Comparison of ENCODE assay signal across 27 cellular contexts in the genomic region with DNA sequence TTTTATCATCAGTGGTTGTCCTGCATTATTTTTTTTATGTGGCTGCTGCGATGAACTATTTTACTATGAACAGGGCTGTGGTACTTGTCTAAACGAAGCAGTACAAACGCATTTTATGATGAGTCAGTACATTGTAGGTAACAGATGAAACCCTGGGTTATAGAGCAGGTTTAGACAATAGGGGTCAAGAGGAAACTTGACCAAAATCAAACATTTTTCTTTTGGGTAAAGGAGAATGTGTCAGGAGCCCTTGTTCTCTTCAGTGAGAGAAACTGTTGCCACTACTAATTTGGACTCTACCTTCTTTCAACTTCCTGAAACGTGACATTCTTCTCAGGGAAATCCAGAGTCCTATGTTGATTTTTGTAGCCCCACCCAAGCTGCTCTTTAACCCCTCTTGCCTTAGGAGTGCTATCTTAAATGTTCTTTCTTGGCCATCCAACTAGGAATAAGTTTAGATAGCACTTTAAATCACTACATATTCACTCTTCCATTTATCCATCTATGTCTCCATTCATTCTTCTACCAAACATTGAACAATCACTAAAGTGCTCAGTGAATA.
"Had no signal": no experiment of that assay in that cellular context is flagged by ENCODE, and none has a peak within 500 bp of the region (broad histone marks: within the 10 kb centered on the region; RNA-seq: fewer than 3 reads in every experiment).

No MANE protein-coding gene starts in this region.

- H3K27me3 Mint-ChIP-seq: activated naive CD8-positive, alpha-beta T cell treated with anti-CD3 and anti-CD28 coated beads for 36 hours; dendritic cell treated with granulocyte-macrophage colony-stimulating factor and Interleukin-4, amounts not matched to agents 40 ng/mL and 50 ng/mL, for 4 days; natural killer cell treated with Interleukin-12 subunit alpha and Interleukin-12 subunit beta and Interleukin-15 and Interleukin-18, amount 100 ng/mL, for 72 hours had no signal

- H3K4me2 ChIP-seq: smooth muscle cell had no signal

- H3K9me3 Mint-ChIP-seq: activated T-helper 1 cell treated with anti-CD3 and anti-CD28 coated beads, Interleukin-12 subunit alpha, Interleukin-12 subunit beta, Interleukin-2, Interleukin-4 antibody, amounts not matched to agents 30 ng/mL and 10 ng/mL and 1 ng/mL, durations not matched to agents 14 hours and 24 hours and 36 hours had no signal

- H3K4me1 ChIP-seq: adrenal gland, ascending aorta, gastrocnemius medialis, tibial nerve had no signal

- H3K27ac ChIP-seq: adrenal gland, ascending aorta, brain microvascular endothelial cell, epithelial cell of prostate, gastrocnemius medialis, tibial nerve had no signal

- H3K4me3 Mint-ChIP-seq: activated CD4-positive, alpha-beta T cell treated with anti-CD3 and anti-CD28 coated beads for 36 hours; activated naive CD4-positive, alpha-beta T cell treated with anti-CD3 and anti-CD28 coated beads for 36 hours; activated naive CD8-positive, alpha-beta T cell treated with anti-CD3 and anti-CD28 coated beads for 36 hours; activated T-helper 1 cell treated with anti-CD3 and anti-CD28 coated beads, Interleukin-12 subunit alpha, Interleukin-12 subunit beta, Interleukin-2, Interleukin-4 antibody, amounts not matched to agents 30 ng/mL and 10 ng/mL and 1 ng/mL, durations not matched to agents 14 hours and 24 hours and 36 hours; dendritic cell treated with granulocyte-macrophage colony-stimulating factor and Interleukin-4, amounts not matched to agents 40 ng/mL and 50 ng/mL, for 4 days; endodermal cell; mesothelial cell of epicardium; natural killer cell treated with Interleukin-12 subunit alpha and Interleukin-12 subunit beta and Interleukin-15 and Interleukin-18, amount 100 ng/mL, for 72 hours; T-helper 2 cell treated with Interferon-gamma antibody and Interleukin-4, amounts not matched to agents 5 μg/mL and 100 μg/mL, for 36 hours had no signal

- H3K36me3 Mint-ChIP-seq: activated naive CD8-positive, alpha-beta T cell treated with anti-CD3 and anti-CD28 coated beads for 36 hours; natural killer cell treated with Interleukin-12 subunit alpha and Interleukin-12 subunit beta and Interleukin-15 and Interleukin-18, amount 100 ng/mL, for 72 hours had no signal

- FAIRE-seq: islet of Langerhans had no signal

- ATAC-seq: activated CD4-positive, alpha-beta T cell treated with anti-CD3 and anti-CD28 coated beads for 36 hours; gastrocnemius medialis; left ventricle myocardium superior; natural killer cell treated with Interleukin-12 subunit alpha and Interleukin-12 subunit beta and Interleukin-15 and Interleukin-18, amount 100 ng/mL, for 72 hours; sciatic nerve had no signal

- DNase-seq: activated CD4-positive, alpha-beta T cell treated with anti-CD3 and anti-CD28 coated beads for 36 hours; activated CD4-positive, CD25-positive, alpha-beta regulatory T cell; activated effector memory CD4-positive, alpha-beta T cell treated with anti-CD3 and anti-CD28 coated beads, Interleukin-2, amount 50 U/mL, for 16 hours; activated naive CD4-positive, alpha-beta T cell treated with anti-CD3 and anti-CD28 coated beads for 36 hours; activated naive CD8-positive, alpha-beta T cell treated with anti-CD3 and anti-CD28 coated beads for 36 hours; adrenal gland; brain microvascular endothelial cell; caudate nucleus; endodermal cell; gastrocnemius medialis; glutamatergic neuron; left ventricle myocardium superior; posterior cingulate gyrus; stimulated activated CD4-positive, alpha-beta T cell treated with anti-CD3 and anti-CD28 coated beads, Interleukin-1b, Interleukin-23, amount 100 ng/mL, for 48 hours; stimulated activated naive CD4-positive, alpha-beta T cell; T-helper 1 cell had no signal

- H3K27ac Mint-ChIP-seq: activated CD4-positive, alpha-beta T cell treated with anti-CD3 and anti-CD28 coated beads for 36 hours; activated naive CD4-positive, alpha-beta T cell treated with anti-CD3 and anti-CD28 coated beads for 36 hours; activated naive CD8-positive, alpha-beta T cell treated with anti-CD3 and anti-CD28 coated beads for 36 hours; activated T-helper 1 cell treated with anti-CD3 and anti-CD28 coated beads, Interleukin-12 subunit alpha, Interleukin-12 subunit beta, Interleukin-2, Interleukin-4 antibody, amounts not matched to agents 30 ng/mL and 10 ng/mL and 1 ng/mL, durations not matched to agents 14 hours and 24 hours and 36 hours; dendritic cell treated with granulocyte-macrophage colony-stimulating factor and Interleukin-4, amounts not matched to agents 40 ng/mL and 50 ng/mL, for 4 days; endodermal cell; mesothelial cell of epicardium; natural killer cell treated with Interleukin-12 subunit alpha and Interleukin-12 subunit beta and Interleukin-15 and Interleukin-18, amount 100 ng/mL, for 72 hours; T-helper 2 cell treated with Interferon-gamma antibody and Interleukin-4, amounts not matched to agents 5 μg/mL and 100 μg/mL, for 36 hours had no signal

- H3K36me3 ChIP-seq: adrenal gland, ascending aorta, brain microvascular endothelial cell, gastrocnemius medialis, tibial nerve had no signal

- H3K27me3 ChIP-seq: adrenal gland, ascending aorta, brain microvascular endothelial cell, gastrocnemius medialis, tibial nerve had no signal

- H3K4me3 ChIP-seq: adrenal gland, ascending aorta, gastrocnemius medialis, smooth muscle cell, tibial nerve had no signal

- H3K9me3 ChIP-seq: adrenal gland, gastrocnemius medialis had no signal

- H3K4me1 Mint-ChIP-seq: activated CD4-positive, alpha-beta T cell treated with anti-CD3 and anti-CD28 coated beads for 36 hours; activated naive CD8-positive, alpha-beta T cell treated with anti-CD3 and anti-CD28 coated beads for 36 hours; endodermal cell; mesothelial cell of epicardium had no signal
